In the genomic region with DNA sequence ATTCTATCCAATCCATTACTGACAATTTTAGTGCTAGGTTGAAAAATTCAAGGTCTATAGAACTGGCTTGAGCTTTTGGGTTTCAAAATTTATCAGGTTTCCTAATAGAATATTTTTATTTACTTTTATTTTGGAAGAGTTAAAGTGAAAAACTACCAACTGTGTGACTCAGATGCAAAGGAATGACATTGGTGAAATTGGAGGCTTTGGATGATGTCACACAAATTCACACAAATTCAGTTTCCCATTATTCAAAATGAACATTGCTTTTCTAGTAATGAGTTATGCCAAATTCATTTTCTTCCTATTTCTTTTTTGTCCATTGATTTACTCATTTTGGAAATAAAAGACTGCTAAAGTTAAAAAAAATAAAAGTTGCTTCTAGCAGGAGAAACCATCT, we compare ENCODE assay signal across 1 cellular context.
TF ChIP-seq lines count a peak whose summit lies in the region.

No MANE protein-coding gene starts in this region.

TF ChIP-seq in SK-N-SH treated with all-trans-retinoic acid at 6 μM for 48 hours, 23 proteins besides CTCF, POLR2A, EP300 and RAD21:
- TF ChIP-seq, protein P1, sequence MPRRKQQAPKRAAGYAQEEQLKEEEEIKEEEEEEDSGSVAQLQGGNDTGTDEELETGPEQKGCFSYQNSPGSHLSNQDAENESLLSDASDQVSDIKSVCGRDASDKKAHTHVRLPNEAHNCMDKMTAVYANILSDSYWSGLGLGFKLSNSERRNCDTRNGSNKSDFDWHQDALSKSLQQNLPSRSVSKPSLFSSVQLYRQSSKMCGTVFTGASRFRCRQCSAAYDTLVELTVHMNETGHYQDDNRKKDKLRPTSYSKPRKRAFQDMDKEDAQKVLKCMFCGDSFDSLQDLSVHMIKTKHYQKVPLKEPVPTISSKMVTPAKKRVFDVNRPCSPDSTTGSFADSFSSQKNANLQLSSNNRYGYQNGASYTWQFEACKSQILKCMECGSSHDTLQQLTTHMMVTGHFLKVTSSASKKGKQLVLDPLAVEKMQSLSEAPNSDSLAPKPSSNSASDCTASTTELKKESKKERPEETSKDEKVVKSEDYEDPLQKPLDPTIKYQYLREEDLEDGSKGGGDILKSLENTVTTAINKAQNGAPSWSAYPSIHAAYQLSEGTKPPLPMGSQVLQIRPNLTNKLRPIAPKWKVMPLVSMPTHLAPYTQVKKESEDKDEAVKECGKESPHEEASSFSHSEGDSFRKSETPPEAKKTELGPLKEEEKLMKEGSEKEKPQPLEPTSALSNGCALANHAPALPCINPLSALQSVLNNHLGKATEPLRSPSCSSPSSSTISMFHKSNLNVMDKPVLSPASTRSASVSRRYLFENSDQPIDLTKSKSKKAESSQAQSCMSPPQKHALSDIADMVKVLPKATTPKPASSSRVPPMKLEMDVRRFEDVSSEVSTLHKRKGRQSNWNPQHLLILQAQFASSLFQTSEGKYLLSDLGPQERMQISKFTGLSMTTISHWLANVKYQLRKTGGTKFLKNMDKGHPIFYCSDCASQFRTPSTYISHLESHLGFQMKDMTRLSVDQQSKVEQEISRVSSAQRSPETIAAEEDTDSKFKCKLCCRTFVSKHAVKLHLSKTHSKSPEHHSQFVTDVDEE (CRISPR knock-in tag; IDR thresholded peaks at IDR 0.05): no peak
- TF ChIP-seq ARNTL (CRISPR knock-in tag; IDR thresholded peaks at IDR 0.05; ENCODE audit: borderline replicate concordance, low read depth) (no peak), ZFP3 (CRISPR knock-in tag; IDR thresholded peaks at IDR 0.05) (no peak), SNAI2 (CRISPR knock-in tag; IDR thresholded peaks at IDR 0.05) (no peak), ISL1 (CRISPR knock-in tag; IDR thresholded peaks at IDR 0.05) (0 out of 2 replicates have a peak, but pooled peaks have one; percentile 4)
- TF ChIP-seq, protein P2, sequence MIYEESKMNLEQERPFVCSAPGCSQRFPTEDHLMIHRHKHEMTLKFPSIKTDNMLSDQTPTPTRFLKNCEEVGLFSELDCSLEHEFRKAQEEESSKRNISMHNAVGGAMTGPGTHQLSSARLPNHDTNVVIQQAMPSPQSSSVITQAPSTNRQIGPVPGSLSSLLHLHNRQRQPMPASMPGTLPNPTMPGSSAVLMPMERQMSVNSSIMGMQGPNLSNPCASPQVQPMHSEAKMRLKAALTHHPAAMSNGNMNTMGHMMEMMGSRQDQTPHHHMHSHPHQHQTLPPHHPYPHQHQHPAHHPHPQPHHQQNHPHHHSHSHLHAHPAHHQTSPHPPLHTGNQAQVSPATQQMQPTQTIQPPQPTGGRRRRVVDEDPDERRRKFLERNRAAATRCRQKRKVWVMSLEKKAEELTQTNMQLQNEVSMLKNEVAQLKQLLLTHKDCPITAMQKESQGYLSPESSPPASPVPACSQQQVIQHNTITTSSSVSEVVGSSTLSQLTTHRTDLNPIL (CRISPR knock-in tag; IDR thresholded peaks at IDR 0.05; ENCODE audit: low read depth): no peak
